ENCODE assay signal across 8 cellular contexts in the genomic region with DNA sequence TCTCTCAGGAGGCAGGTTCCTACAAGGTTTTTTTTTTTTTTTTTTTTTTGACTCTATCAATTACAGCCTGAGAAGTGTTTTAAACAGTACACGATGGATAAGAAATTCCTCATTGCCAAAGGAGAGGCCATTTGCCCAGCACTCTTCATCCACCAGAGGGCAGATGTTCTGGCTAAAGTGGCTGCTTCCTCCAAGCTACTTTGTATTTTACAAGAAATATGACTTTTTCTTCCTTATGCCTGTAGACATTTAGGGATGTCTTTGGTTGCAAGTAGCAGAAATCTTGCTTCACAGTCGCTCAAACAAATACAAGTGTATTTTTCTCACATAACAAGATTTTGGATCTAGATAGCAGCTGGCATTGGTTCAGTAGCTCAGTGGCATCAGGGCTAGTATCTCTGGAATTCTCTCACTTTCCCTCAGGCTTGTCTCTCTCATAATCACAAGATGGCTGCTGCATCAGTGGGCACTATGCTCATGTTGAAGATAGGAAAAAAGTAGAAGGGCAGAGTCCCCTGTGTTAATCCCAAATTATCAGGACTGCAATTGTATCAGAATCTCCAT.
DNase-seq lines count a peak whose midpoint lies in the region; ATAC-seq, FAIRE-seq and TF ChIP-seq lines count a peak whose summit lies in the region.

No MANE protein-coding gene starts in this region.

- no peak overlapping the region for H3K4me3 ChIP-seq in adrenal gland

- TF ChIP-seq CTCF in adrenal gland (IDR thresholded peaks at IDR 0.05): peak; percentile 44 to 63 (median 54)

- DNase-seq in COLO668 (lab: John Stamatoyannopoulos, UW; ENCODE audit: unreplicated experiment) (peak; percentile 0), HuH-7 (ENCODE audit: low spot score) (peak; percentile 28), adrenal gland (peak; percentile 24 to 73 (median 39)), inferior parietal cortex (ENCODE audit: extremely low spot score) (peak; percentile 40), urothelium cell line (ENCODE audit: low spot score) (peak; percentile 58)

- TF ChIP-seq POLR2A in adrenal gland (IDR thresholded peaks at IDR 0.05): no peak

- H3K9me3 ChIP-seq in adrenal gland (replicated peaks in 1 of 3): no peaks in the 10 kb centered on the region

- FAIRE-seq in urothelium cell line (lab: Jason Lieb, UNC): peak; percentile 56

- no peaks in the 10 kb centered on the region for H3K27me3 ChIP-seq in adrenal gland

- no peaks in the 10 kb centered on the region for H3K36me3 ChIP-seq in adrenal gland (replicated peaks in 1 of 2)

- H3K27ac ChIP-seq in adrenal gland: no peak overlapping the region

- 25 to 38% (median 30%) methylated on average over 2 of the region's 2 CpGs for WGBS in adrenal gland, 4 donors

- intact Hi-C loops in adrenal gland (cut with DNase I): no loop called here

- H3K4me1 ChIP-seq in adrenal gland (replicated peaks in 1 of 2): peaks cover 0 to 20% of the 10 kb centered on the region in 2 donors

- ATAC-seq in GM19035 (IDR thresholded peaks at IDR 0.05; ENCODE audit: unreplicated experiment) (peak; percentile 67), GM21360 (IDR thresholded peaks at IDR 0.05; ENCODE audit: unreplicated experiment) (no peak), HG02970 (IDR thresholded peaks at IDR 0.05; ENCODE audit: low FRiP score, unreplicated experiment) (no peak)

Comparison
In these comparisons a context has a peak if more than half of its experiments do, and no peak if none do; other contexts are left out.
1. DNase-seq: peak in every context shown above with its lines; median percentile 58 in urothelium cell line; 40 in inferior parietal cortex; 39 in adrenal gland; 28 in HuH-7; 0 in COLO668.